8 cellular contexts compared by ENCODE assay signal in genomic region chr3:138188013-138188352, GRCh38. TPM values are rescaled to one million over a fixed set of nuclear protein-coding genes. Genes with fewer than 3 reads are reported as not detected.
DNase-seq lines count a peak whose midpoint lies in the region; ATAC-seq and TF ChIP-seq lines count a peak whose summit lies in the region.

No MANE protein-coding gene starts in this region.

- peak overlapping the region; percentile 88 for H3K4me3 ChIP-seq in AG10803 (ENCODE audit: low read length)
- peak overlapping the region; percentile 95 for H3K4me3 ChIP-seq in H7 (ENCODE audit: insufficient read depth, low read depth, low read length)
- peak overlapping the region; percentile 81 to 98 (median 94) for H3K4me3 ChIP-seq in esophagus squamous epithelium
- peak overlapping the region; percentile 92 to 98 for H3K4me3 ChIP-seq in neuronal stem cell (ENCODE audit: low read length in 2 of 2)

- intact Hi-C loops in esophagus squamous epithelium (cut with DNase I), result no loop called here

- H3K4me3 Mint-ChIP-seq in T-helper 17 cell, result peak overlapping the region; percentile 92

- peak overlapping the region; percentile 94 for H3K9ac ChIP-seq in neuronal stem cell (ENCODE audit: low read depth, low read length, poor library complexity)

- peak overlapping the region; percentile 100 for H2AFZ ChIP-seq in neuronal stem cell (ENCODE audit: low read length)

- peaks cover 28% of the 10 kb centered on the region for H3K4me1 Mint-ChIP-seq in T-helper 17 cell

- H3K27ac Mint-ChIP-seq in T-helper 17 cell, result peak overlapping the region; percentile 89

- no peak overlapping the region for H4K91ac ChIP-seq in neuronal stem cell (ENCODE audit: low read depth, low read length, poor library complexity)

- no peak overlapping the region for H2BK120ac ChIP-seq in neuronal stem cell (ENCODE audit: low read depth, low read length)

- peaks cover 2% of the 10 kb centered on the region for H3K79me1 ChIP-seq in neuronal stem cell (ENCODE audit: low read depth, low read length)

- ATAC-seq in T-helper 17 cell (peak; percentile 31), GM19397 (IDR thresholded peaks at IDR 0.05; ENCODE audit: unreplicated experiment) (no peak), HG02763 (IDR thresholded peaks at IDR 0.05; ENCODE audit: unreplicated experiment) (no peak)

- H3K4ac ChIP-seq in neuronal stem cell (ENCODE audit: low read length), result no peak overlapping the region

- H3K4me1 ChIP-seq in esophagus squamous epithelium, result peaks cover 0 to 44% (median 14%) of the 10 kb centered on the region in 3 donors
- H3K4me1 ChIP-seq in neuronal stem cell (ENCODE audit: control insufficient read depth in 2 of 2, insufficient read depth in 1 of 2, low read depth in 1 of 2, low read length in 2 of 2), result peaks cover 0 to 2% of the 10 kb centered on the region in 2 donors

- peaks cover 2% of the 10 kb centered on the region for H3K36me3 Mint-ChIP-seq in T-helper 17 cell (ENCODE audit: low read depth)

- no peak overlapping the region for H3K23ac ChIP-seq in neuronal stem cell (ENCODE audit: low read depth, low read length, poor library complexity)

- peak overlapping the region; percentile 40 for H2BK5ac ChIP-seq in neuronal stem cell (ENCODE audit: low read length)

- TF ChIP-seq POLR2A in esophagus squamous epithelium (IDR thresholded peaks at IDR 0.05), result peak in 1 of 4 donors; percentile 34

- H3K27me3 ChIP-seq in H7 (ENCODE audit: control insufficient read depth, insufficient read depth, low read length) (peaks cover 6% of the 10 kb centered on the region; the same call in 1 of the 2 replicates), esophagus squamous epithelium (peaks cover 0 to 10% (median 0%) of the 10 kb centered on the region in 4 donors), neuronal stem cell (ENCODE audit: control insufficient read depth in 3 of 3, insufficient read depth in 3 of 3, low read depth in 1 of 3, low read length in 3 of 3) (peaks cover 0 to 20% (median 6%) of the 10 kb centered on the region in 3 experiments)

- H3K36me3 ChIP-seq in H7 (replicated peaks; ENCODE audit: control insufficient read depth, insufficient read depth, low read length) (no peaks in the 10 kb centered on the region; the same call in 1 of the 2 replicates), esophagus squamous epithelium (peaks cover 0 to 8% (median 0%) of the 10 kb centered on the region in 3 donors), neuronal stem cell (replicated peaks in 1 of 2; ENCODE audit: control insufficient read depth in 2 of 2, insufficient read depth in 2 of 2, low read length in 2 of 2) (peaks cover 4 to 30% of the 10 kb centered on the region in 2 donors)

- no peak overlapping the region for H3K14ac ChIP-seq in neuronal stem cell (ENCODE audit: low read length)

- DNase-seq in AG10803 (ENCODE audit: low read depth) (no peak), H7 (no peak), T-helper 17 cell (no peak), esophagus squamous epithelium (lab: John Stamatoyannopoulos, UW) (no peak), neuronal stem cell (ENCODE audit: low spot score) (no peak), NCI-H1048 (lab: John Stamatoyannopoulos, UW) (no peak)

- H2BK12ac ChIP-seq in neuronal stem cell (ENCODE audit: low read length), result no peak overlapping the region

- H2AK5ac ChIP-seq in neuronal stem cell (ENCODE audit: low read depth, low read length), result no peak overlapping the region

- TF ChIP-seq CTCF in AG10803 (conservative IDR thresholded peaks at IDR 0.05; ENCODE audit: low read length), result no peak
- TF ChIP-seq CTCF in esophagus squamous epithelium (IDR thresholded peaks at IDR 0.05), result no peak

- peak overlapping the region; percentile 93 to 99 (median 98) for H3K27ac ChIP-seq in esophagus squamous epithelium
- no peak overlapping the region for H3K27ac ChIP-seq in neuronal stem cell (replicated peaks; ENCODE audit: low read length)

- WGBS in esophagus squamous epithelium, 2 donors, result 0% methylated on average over 2 to 6 of the region's 11 CpGs
- no CpG with 5 or more reads among the region's 11 CpGs for WGBS in neuronal stem cell (ENCODE audit: extremely low coverage in 2 of 2, insufficient read length in 2 of 2, insufficient replicate concordance in 1 of 2), 2 donors

- H3K18ac ChIP-seq in neuronal stem cell (ENCODE audit: low read length), result no peak overlapping the region

- H3K9me3 ChIP-seq in T-helper 17 cell (ENCODE audit: control insufficient read depth, low read length, poor library complexity, severe bottlenecking) (no peaks in the 10 kb centered on the region), esophagus squamous epithelium (no peaks in the 10 kb centered on the region), neuronal stem cell (replicated peaks in 1 of 2; ENCODE audit: control insufficient read depth in 2 of 2, insufficient read depth in 1 of 2, low read depth in 1 of 2, low read length in 2 of 2) (peaks cover 1 to 8% of the 10 kb centered on the region in 2 donors)

- H2BK15ac ChIP-seq in neuronal stem cell (ENCODE audit: low read length), result no peak overlapping the region

- no peak overlapping the region for H4K8ac ChIP-seq in neuronal stem cell (ENCODE audit: low read depth, low read length)

- peak overlapping the region; percentile 74 for H3K4me2 ChIP-seq in neuronal stem cell (ENCODE audit: insufficient read depth, low read length, poor library complexity, severe bottlenecking)

- peaks cover 11% of the 10 kb centered on the region for H3K27me3 Mint-ChIP-seq in T-helper 17 cell

RNA-seq across cellular contexts. Expression of gene ARMC8, which starts 0.9 kb away (rescaled TPM):
- total RNA-seq in H7 (2014; rRNA removed; shearing (Covaris generic)), result 43.2 and 46.0 TPM in 2 replicates
- total RNA-seq in T-helper 17 cell, result 10 to 100 TPM; 55.6 to 75.8 TPM
- 10 to 100 TPM; 29.7 to 59.3 (median 34.6) TPM for total RNA-seq in esophagus squamous epithelium
- polyA plus RNA-seq in neuronal stem cell (2013, experiment 1 of 2), result 33.5 TPM
- polyA plus RNA-seq in neuronal stem cell (2013, experiment 2 of 2), result 37.8 TPM

RNA-seq across cellular contexts. Expression of gene DBR1, which starts 13.3 kb away (rescaled TPM):
- 16.0 and 16.7 TPM in 2 replicates for total RNA-seq in H7 (2014; rRNA removed; shearing (Covaris generic))
- total RNA-seq in T-helper 17 cell (10 to 100 TPM; 19.5 TPM), esophagus squamous epithelium (10 to 100 TPM in 3 of 4 donors, 1 to 10 TPM in 1; 8.1 to 15.3 (median 11.0) TPM)
- 11.6 TPM for polyA plus RNA-seq in neuronal stem cell (2013, experiment 1 of 2)
- 12.4 TPM for polyA plus RNA-seq in neuronal stem cell (2013, experiment 2 of 2)

RNA-seq across cellular contexts. Expression of gene A4GNT, which starts 55.8 kb away (rescaled TPM):
- total RNA-seq in H7 (2014; rRNA removed; shearing (Covaris generic)), result not detected in 2 replicates
- total RNA-seq in T-helper 17 cell (not detected), esophagus squamous epithelium (not detected)
- not detected for polyA plus RNA-seq in neuronal stem cell (2013, experiment 1 of 2)
- not detected for polyA plus RNA-seq in neuronal stem cell (2013, experiment 2 of 2)
